Comparison of ENCODE assay signal across 3 cellular contexts in the genomic region with DNA sequence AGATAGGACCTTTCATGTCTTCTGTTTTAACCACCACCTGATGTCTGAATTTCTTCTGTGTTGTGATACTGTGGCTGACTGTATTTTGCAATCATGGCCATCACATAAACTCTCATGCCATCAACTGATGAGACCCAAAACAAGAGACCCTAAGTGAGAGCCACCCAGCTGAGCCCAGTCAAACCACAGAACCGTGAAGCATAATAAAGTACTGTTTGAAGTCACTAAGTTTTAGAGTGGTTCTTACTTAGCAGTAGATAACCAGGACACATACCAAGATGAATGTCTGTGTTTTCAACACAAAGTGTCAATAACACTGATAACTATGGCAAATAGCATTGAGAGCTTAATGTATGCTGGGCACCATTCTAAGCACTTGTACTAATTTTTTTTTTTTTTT. TPM values are rescaled to one million over a fixed set of nuclear protein-coding genes. Genes with fewer than 3 reads are reported as not detected.
"Had no signal": no experiment of that assay in that cellular context is flagged by ENCODE, and none has a peak within 500 bp of the region (broad histone marks: within the 10 kb centered on the region; RNA-seq: fewer than 3 reads in every experiment).

No MANE protein-coding gene starts in this region.

RNA-seq across cellular contexts. Expression of a gene that starts 35.5 kb away (rescaled TPM):
- total RNA-seq: HT1080 had no signal
- polyA plus RNA-seq: IgD-negative memory B cell, IMR-90 had no signal
